In the genomic region with DNA sequence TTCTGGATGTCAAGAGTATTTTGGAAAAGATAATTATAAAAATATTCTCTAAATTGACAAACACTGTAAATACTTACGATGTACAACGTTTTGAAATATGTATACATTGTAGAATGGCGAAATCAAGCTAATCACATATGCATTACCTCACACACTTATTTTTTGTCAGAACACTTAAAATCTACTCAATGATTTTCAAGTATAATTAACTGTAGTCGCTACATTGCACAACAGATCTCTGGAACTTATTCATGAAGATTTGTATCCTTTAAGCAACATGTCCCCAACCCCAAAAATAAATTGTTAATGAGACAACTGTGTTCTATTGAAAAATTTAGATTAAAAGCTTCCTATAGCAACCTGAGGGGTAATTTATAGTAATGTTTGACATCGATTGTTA, we compare ENCODE assay signal across 32 cellular contexts.
"Had no signal": no experiment of that assay in that cellular context is flagged by ENCODE, and none has a peak within 500 bp of the region (broad histone marks: within the 10 kb centered on the region; RNA-seq: fewer than 3 reads in every experiment).

No MANE protein-coding gene starts in this region.

- H3K27ac Mint-ChIP-seq: activated B cell treated with CpG ODN at 0.5 μM for 24 hours; activated CD8-positive, alpha-beta T cell treated with anti-CD3 and anti-CD28 coated beads for 36 hours; activated naive CD8-positive, alpha-beta T cell; activated T-helper 17 cell treated with anti-CD3 and anti-CD28 coated beads, Interleukin-2, amount 50 U/mL, for 72 hours; effector memory CD8-positive, alpha-beta T cell; T-helper 17 cell; T-helper 2 cell treated with Interferon-gamma antibody and Interleukin-4, amounts not matched to agents 5 μg/mL and 100 μg/mL, for 36 hours had no signal

- H3K4me1 ChIP-seq: esophagus muscularis mucosa, gastrocnemius medialis had no signal

- H3K9me3 Mint-ChIP-seq: activated B cell treated with CpG ODN at 0.5 μM for 24 hours; activated CD8-positive, alpha-beta T cell treated with anti-CD3 and anti-CD28 coated beads for 36 hours; activated T-cell treated with anti-CD3 and anti-CD28 coated beads, Interleukin-2, amount 50 U/mL, for 4 hours; activated T-helper 17 cell treated with anti-CD3 and anti-CD28 coated beads, Interleukin-2, amount 50 U/mL, for 72 hours; central memory CD8-positive, alpha-beta T cell; effector memory CD8-positive, alpha-beta T cell; T-helper 2 cell treated with Interferon-gamma antibody and Interleukin-4, amounts not matched to agents 5 μg/mL and 100 μg/mL, for 36 hours had no signal

- H3K4me1 Mint-ChIP-seq: activated B cell treated with CpG ODN at 0.5 μM for 24 hours; central memory CD8-positive, alpha-beta T cell had no signal

- H3K27me3 Mint-ChIP-seq: activated B cell treated with CpG ODN at 0.5 μM for 24 hours; activated CD8-positive, alpha-beta T cell treated with anti-CD3 and anti-CD28 coated beads for 36 hours; activated naive CD8-positive, alpha-beta T cell; activated T-helper 17 cell treated with anti-CD3 and anti-CD28 coated beads, Interleukin-2, amount 50 U/mL, for 72 hours; central memory CD8-positive, alpha-beta T cell; effector memory CD8-positive, alpha-beta T cell; T-helper 17 cell had no signal

- H3K4me3 Mint-ChIP-seq: activated B cell treated with CpG ODN at 0.5 μM for 24 hours; activated CD8-positive, alpha-beta T cell treated with anti-CD3 and anti-CD28 coated beads for 36 hours; activated naive CD8-positive, alpha-beta T cell; activated T-cell treated with anti-CD3 and anti-CD28 coated beads, Interleukin-2, amount 50 U/mL, for 4 hours; activated T-helper 17 cell treated with anti-CD3 and anti-CD28 coated beads, Interleukin-2, amount 50 U/mL, for 72 hours; central memory CD8-positive, alpha-beta T cell; effector memory CD8-positive, alpha-beta T cell; T-helper 17 cell; T-helper 2 cell treated with Interferon-gamma antibody and Interleukin-4, amounts not matched to agents 5 μg/mL and 100 μg/mL, for 36 hours had no signal

- H3K27me3 ChIP-seq: brain microvascular endothelial cell, esophagus muscularis mucosa, foreskin keratinocyte, gastrocnemius medialis had no signal

- DNase-seq: activated B cell treated with CpG ODN at 0.5 μM for 24 hours; activated CD4-positive, alpha-beta T cell treated with anti-CD3 and anti-CD28 coated beads for 48 hours; activated CD4-positive, alpha-beta T cell treated with anti-CD3 and anti-CD28 coated beads, Interleukin-2, amount 50 U/mL, for 1 hour; activated CD4-positive, alpha-beta T cell treated with anti-CD3 and anti-CD28 coated beads, Interleukin-2, amount 50 U/mL, for 48 hours; activated CD8-positive, alpha-beta memory T cell treated with anti-CD3 and anti-CD28 coated beads for 24 hours; activated CD8-positive, alpha-beta T cell treated with anti-CD3 and anti-CD28 coated beads for 36 hours; activated effector memory CD4-positive, alpha-beta T cell treated with Interleukin-2 at 50 U/mL for 16 hours; activated gamma-delta T cell treated with Interleukin-2 at 50 U/mL for 16 hours; activated naive CD4-positive, alpha-beta T cell treated with anti-CD3 and anti-CD28 coated beads, Interleukin-2, amount 50 U/mL, for 16 hours; activated naive CD4-positive, alpha-beta T cell treated with Interleukin-2 at 50 U/mL for 16 hours; activated T-cell treated with anti-CD3 and anti-CD28 coated beads, Interleukin-2, amount 50 U/mL, for 4 hours; amniotic stem cell; anterior cingulate cortex; brain microvascular endothelial cell; cortex of kidney; dermis blood vessel endothelial cell; effector CD4-positive, alpha-beta T cell; effector memory CD8-positive, alpha-beta T cell; erythroblast; foreskin keratinocyte; gastrocnemius medialis; glutamatergic neuron; T-helper 1 cell; T-helper 17 cell; T1000; WERI-Rb-1 had no signal

- H3K4me3 ChIP-seq: esophagus muscularis mucosa, gastrocnemius medialis had no signal

- H3K27ac ChIP-seq: esophagus muscularis mucosa, foreskin keratinocyte, gastrocnemius medialis, WERI-Rb-1 had no signal

- ATAC-seq: activated CD4-positive, CD25-positive, alpha-beta regulatory T cell treated with anti-CD3 and anti-CD28 coated beads, Interleukin-2, amount 50 U/mL, for 24 hours; activated CD8-positive, alpha-beta T cell treated with anti-CD3 and anti-CD28 coated beads for 36 hours; activated T-cell treated with anti-CD3 and anti-CD28 coated beads, Interleukin-2, amount 50 U/mL, for 4 hours; activated T-helper 17 cell treated with anti-CD3 and anti-CD28 coated beads, Interleukin-2, amount 50 U/mL, for 72 hours; effector memory CD8-positive, alpha-beta T cell; foreskin keratinocyte; gastrocnemius medialis; T-helper 17 cell had no signal

- H3K9me3 ChIP-seq: esophagus muscularis mucosa, gastrocnemius medialis had no signal
